Comparison of ENCODE assay signal across 22 cellular contexts in the genomic region with DNA sequence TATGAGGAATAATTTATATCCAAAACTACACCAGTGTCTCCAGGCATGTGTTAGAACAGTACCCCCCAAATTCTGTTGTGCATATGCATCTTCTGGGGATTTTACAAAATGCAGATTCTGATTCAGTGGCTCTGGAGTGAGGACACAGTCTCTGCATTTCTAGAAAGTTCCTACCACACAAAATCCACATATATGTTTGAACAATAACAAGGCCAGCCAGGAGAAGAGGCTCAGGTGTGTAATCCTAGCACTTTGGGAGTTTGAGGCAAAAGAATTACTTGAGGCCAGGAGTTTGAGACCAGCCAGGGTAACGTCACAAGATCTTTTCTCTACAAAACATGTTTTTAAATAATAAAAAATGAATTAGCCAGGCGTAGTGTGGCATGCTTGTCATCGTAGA.
"Had no signal": no experiment of that assay in that cellular context is flagged by ENCODE, and none has a peak within 500 bp of the region (broad histone marks: within the 10 kb centered on the region; RNA-seq: fewer than 3 reads in every experiment).

No MANE protein-coding gene starts in this region.

- H3K79me2 ChIP-seq: parathyroid adenoma had no signal

- H3K27me3 ChIP-seq: right lobe of liver, thyroid gland, vagina had no signal

- H3K36me3 ChIP-seq: gastrocnemius medialis, lower lobe of right lung, neural progenitor cell, right lobe of liver, suprapubic skin, thyroid gland, vagina had no signal

- H3K27ac Mint-ChIP-seq: naive thymus-derived CD4-positive, alpha-beta T cell; nephron; neural progenitor cell; progenitor cell of endocrine pancreas; stimulated activated naive CD8-positive, alpha-beta T cell treated with anti-CD3 and anti-CD28 coated beads, Interleukin-15, amount 100 ng/mL, for 72 hours had no signal

- H3K27ac ChIP-seq: dorsolateral prefrontal cortex, gastrocnemius medialis, lower lobe of right lung, neural progenitor cell, parathyroid adenoma, right lobe of liver, suprapubic skin, thyroid gland, vagina had no signal

- DNase-seq: dorsolateral prefrontal cortex; effector CD4-positive, alpha-beta T cell; foreskin fibroblast; gastrocnemius medialis; head of caudate nucleus; left ventricle myocardium superior; lower lobe of right lung; naive thymus-derived CD4-positive, alpha-beta T cell; right lobe of liver; small intestine; stimulated activated CD4-positive, alpha-beta T cell treated with anti-CD3 and anti-CD28 coated beads, Interleukin-15, amount 100 ng/mL, for 24 hours; stimulated activated CD4-positive, alpha-beta T cell treated with anti-CD3 and anti-CD28 coated beads, Interleukin-4, amount 100 ng/mL, for 1 hour; stimulated activated CD8-positive, alpha-beta memory T cell treated with anti-CD3 and anti-CD28 coated beads, Interleukin-4, amount 100 ng/mL, for 48 hours; stimulated activated naive CD4-positive, alpha-beta T cell; stimulated activated naive CD8-positive, alpha-beta T cell treated with anti-CD3 and anti-CD28 coated beads, Interleukin-15, amount 100 ng/mL, for 72 hours; thyroid gland had no signal

- H3K4me2 ChIP-seq: neural progenitor cell had no signal

- H2AFZ ChIP-seq: neural progenitor cell, parathyroid adenoma had no signal

- H3K4me1 ChIP-seq: gastrocnemius medialis, lower lobe of right lung, parathyroid adenoma, right lobe of liver, suprapubic skin, thyroid gland, vagina had no signal

- H3K9ac ChIP-seq: neural progenitor cell, parathyroid adenoma had no signal

- H3K9me3 Mint-ChIP-seq: naive thymus-derived CD4-positive, alpha-beta T cell; nephron; stimulated activated naive CD8-positive, alpha-beta T cell treated with anti-CD3 and anti-CD28 coated beads, Interleukin-15, amount 100 ng/mL, for 72 hours had no signal

- ATAC-seq: gastrocnemius medialis; left ventricle myocardium superior; lower lobe of right lung; naive thymus-derived CD4-positive, alpha-beta T cell; right lobe of liver; stimulated activated naive CD8-positive, alpha-beta T cell treated with anti-CD3 and anti-CD28 coated beads, Interleukin-15, amount 100 ng/mL, for 72 hours had no signal

- H3K36me3 Mint-ChIP-seq: naive thymus-derived CD4-positive, alpha-beta T cell; neural progenitor cell had no signal

- H3K4me3 ChIP-seq: dorsolateral prefrontal cortex, gastrocnemius medialis, lower lobe of right lung, neural progenitor cell, right lobe of liver, suprapubic skin, thyroid gland, vagina had no signal

- H3K4me3 Mint-ChIP-seq: naive thymus-derived CD4-positive, alpha-beta T cell; nephron; neural progenitor cell; stimulated activated naive CD8-positive, alpha-beta T cell treated with anti-CD3 and anti-CD28 coated beads, Interleukin-15, amount 100 ng/mL, for 72 hours had no signal

- H3K9me3 ChIP-seq: gastrocnemius medialis, lower lobe of right lung, right lobe of liver, suprapubic skin, thyroid gland, vagina had no signal
